In genomic region chr19:3721131-3721899, GRCh38 we compare ENCODE assay signal across 1 cellular context.
A peak's percentile ranks its signal among the peaks of the same experiment; 100 is the strongest.
TF ChIP-seq lines count a peak whose summit lies in the region.

No MANE protein-coding gene starts in this region.

TF ChIP-seq in K562, 482 proteins besides CTCF, POLR2A, EP300 and RAD21 (continued from another document and continues in another):
- TF ChIP-seq NKRF (IDR thresholded peaks at IDR 0.05; ENCODE audit: borderline replicate concordance) (0 out of 2 replicates have a peak, but pooled peaks have one; percentile 27), EGR1 (conservative IDR thresholded peaks at IDR 0.05) (peak; percentile 79), TCFL5 (CRISPR knock-in tag; conservative IDR thresholded peaks at IDR 0.05) (no peak), ARID3B (CRISPR knock-in tag; IDR thresholded peaks at IDR 0.05; ENCODE audit: borderline replicate concordance) (no peak), NR2F6 (CRISPR knock-in tag; IDR thresholded peaks at IDR 0.05) (no peak), PHF20 (IDR thresholded peaks at IDR 0.05; ENCODE audit: partially characterized antibody) (peak; percentile 80), ERF (CRISPR knock-in tag; IDR thresholded peaks at IDR 0.05) (no peak), KLF6 (CRISPR knock-in tag; IDR thresholded peaks at IDR 0.05; ENCODE audit: borderline replicate concordance) (no peak), ELK1 (CRISPR knock-in tag; IDR thresholded peaks at IDR 0.05) (no peak), ZNF41 (CRISPR knock-in tag; conservative IDR thresholded peaks at IDR 0.05) (no peak), KLF16 (IDR thresholded peaks at IDR 0.05) (no peak), ZNF212 (CRISPR knock-in tag; IDR thresholded peaks at IDR 0.05) (no peak), ATF1 (CRISPR knock-in tag; IDR thresholded peaks at IDR 0.05) (peak; percentile 29; the same call in 1 of the 2 replicates), ATF1 (tag; IDR thresholded peaks at IDR 0.05) (peak; percentile 80), ZNF398 (CRISPR knock-in tag; IDR thresholded peaks at IDR 0.05) (no peak), DACH1 (IDR thresholded peaks at IDR 0.05; ENCODE audit: partially characterized antibody) (peak; percentile 80), NFXL1 (CRISPR knock-in tag; IDR thresholded peaks at IDR 0.05) (no peak), KAT7 (CRISPR knock-in tag; IDR thresholded peaks at IDR 0.05; ENCODE audit: borderline replicate concordance) (no peak), KAT2B (IDR thresholded peaks at IDR 0.05; ENCODE audit: low read depth, low read length) (no peak), ZBTB40 (IDR thresholded peaks at IDR 0.05) (peak; percentile 73), ZBTB40 (CRISPR knock-in tag; IDR thresholded peaks at IDR 0.05) (no peak), ZNF512 (tag; IDR thresholded peaks at IDR 0.05) (no peak), ZNF124 (CRISPR knock-in tag; IDR thresholded peaks at IDR 0.05) (no peak), KHSRP (IDR thresholded peaks at IDR 0.05) (no peak), NONO (IDR thresholded peaks at IDR 0.05; ENCODE audit: low read depth in 2 of 2, low read length in 1 of 2) (peak in 1 of 2 experiments; percentile 51; a peak in 1 of 4 replicates), ZBTB7A (IDR thresholded peaks at IDR 0.05; ENCODE audit: borderline replicate concordance, control insufficient read depth, low read depth, low read length) (peak; percentile 80; the same call in 1 of the 2 replicates), FIP1L1 (IDR thresholded peaks at IDR 0.05; ENCODE audit: low read depth, low read length, poor library complexity, severe bottlenecking) (peak; percentile 97), DNMT1 (IDR thresholded peaks at IDR 0.05) (no peak), TRIM28 (IDR thresholded peaks at IDR 0.05) (0 out of 2 replicates have a peak, but pooled peaks have one; percentile 53), ZNF384 (IDR thresholded peaks at IDR 0.05; ENCODE audit: low read depth, low read length) (peak; percentile 56), LEF1 (IDR thresholded peaks at IDR 0.05) (peak; percentile 55), ZNF583 (CRISPR knock-in tag; IDR thresholded peaks at IDR 0.05) (no peak), MTF1 (CRISPR knock-in tag; IDR thresholded peaks at IDR 0.05; ENCODE audit: borderline replicate concordance) (no peak), ZNF77 (CRISPR knock-in tag; IDR thresholded peaks at IDR 0.05) (no peak), GTF2B (IDR thresholded peaks at IDR 0.05; ENCODE audit: extremely low read depth, insufficient read length) (no peak), FOS (IDR thresholded peaks at IDR 0.05; ENCODE audit: extremely low read depth, insufficient read length) (no peak), NFE2 (IDR thresholded peaks at IDR 0.05; ENCODE audit: low read depth) (peak; percentile 34; the same call in 1 of the 2 replicates), SMARCA4 (IDR thresholded peaks at IDR 0.05) (no peak), MCM5 (IDR thresholded peaks at IDR 0.05; ENCODE audit: low read depth) (no peak), ZNF175 (CRISPR knock-in tag; IDR thresholded peaks at IDR 0.05; ENCODE audit: low read depth) (no peak), ARID3A (IDR thresholded peaks at IDR 0.05; ENCODE audit: borderline replicate concordance, low read depth, low read length) (peak; percentile 84; the same call in 1 of the 2 replicates), RBBP5 (IDR thresholded peaks at IDR 0.05; ENCODE audit: borderline replicate concordance, insufficient read depth, low read length, poor library complexity, severe bottlenecking) (no peak), ZNF436 (CRISPR knock-in tag; IDR thresholded peaks at IDR 0.05) (no peak), SMARCB1 (IDR thresholded peaks at IDR 0.05; ENCODE audit: insufficient read length, low read depth) (no peak)
